Comparison of ENCODE assay signal across 20 cellular contexts in genomic region chr20:24461848-24462247, GRCh38. TPM values are rescaled to one million over a fixed set of nuclear protein-coding genes. Genes with fewer than 3 reads are reported as not detected.
A peak's percentile ranks its signal among the peaks of the same experiment; 100 is the strongest.
DNase-seq lines count a peak whose midpoint lies in the region; FAIRE-seq and TF ChIP-seq lines count a peak whose summit lies in the region.
"Had no signal": no experiment of that assay in that cellular context is flagged by ENCODE, and none has a peak within 500 bp of the region (broad histone marks: within the 10 kb centered on the region; RNA-seq: fewer than 3 reads in every experiment).

No MANE protein-coding gene starts in this region.

- no peak overlapping the region for H3K56ac ChIP-seq in H1 (replicated peaks; ENCODE audit: insufficient read length, low read depth, low read length)

- peak overlapping the region; percentile 35; the same call in 1 of the 2 replicates for H2AFZ ChIP-seq in MM.1S (ENCODE audit: low read length)
- H2AFZ ChIP-seq in H1 (ENCODE audit: low read length) = no peak overlapping the region
- no peak overlapping the region for H2AFZ ChIP-seq in neuronal stem cell (ENCODE audit: low read length)

- peaks cover 26% of the 10 kb centered on the region for H3F3A ChIP-seq in MM.1S (ENCODE audit: insufficient read depth, low read length)

- no peak for FAIRE-seq in H1 (lab: Jason Lieb, UNC)
- FAIRE-seq: K562 had no signal

- H3K79me2 ChIP-seq in MM.1S (ENCODE audit: low read length) = no peaks in the 10 kb centered on the region
- H3K79me2 ChIP-seq in H1 (ENCODE audit: control insufficient read depth in 1 of 2, insufficient read depth in 2 of 2, low read length in 2 of 2) = no peaks in the 10 kb centered on the region

- H3K9me3 ChIP-seq in HUES48 (ENCODE audit: control insufficient read depth, insufficient read depth, low read length) (no peaks in the 10 kb centered on the region), MM.1S (replicated peaks; ENCODE audit: insufficient read depth, low read length) (no peaks in the 10 kb centered on the region), H1 (ENCODE audit: insufficient read depth in 2 of 2, low read depth in 1 of 2, low read length in 1 of 2) (no peaks in the 10 kb centered on the region), neuronal stem cell (replicated peaks in 1 of 2; ENCODE audit: control insufficient read depth in 2 of 2, insufficient read depth in 1 of 2, low read depth in 1 of 2, low read length in 2 of 2) (no peaks in the 10 kb centered on the region)
- H3K9me3 ChIP-seq: HAP-1 had no signal

- POLR2A ChIA-PET in H1 (lab: Charles Lee; ENCODE audit: partially characterized antibody) = interaction anchor here (1.0 kb wide), 1 partner anchor 8 kb away, joined by 4 read pairs; the partner anchor contains the start of gene SYNDIG1

- peak overlapping the region; percentile 62 for H2BK20ac ChIP-seq in H1 (ENCODE audit: low read length)

- H3K79me1 ChIP-seq in H1 (ENCODE audit: low read depth, low read length) (no peaks in the 10 kb centered on the region), neuronal stem cell (ENCODE audit: low read depth, low read length) (no peaks in the 10 kb centered on the region)

- peak overlapping the region; percentile 47 for H3K4ac ChIP-seq in H1 (replicated peaks; ENCODE audit: insufficient read length, low read depth, low read length)
- H3K4ac ChIP-seq in neuronal stem cell (ENCODE audit: low read length) = no peak overlapping the region

- TF ChIP-seq POLR2A in H1 (IDR thresholded peaks at IDR 0.05; ENCODE audit: control extremely low read depth in 1 of 2, low read depth in 2 of 2, low read length in 2 of 2) = no peak

- H3K23ac ChIP-seq in H1 (ENCODE audit: insufficient read length) (no peak overlapping the region), neuronal stem cell (ENCODE audit: low read depth, low read length, poor library complexity) (no peak overlapping the region)

- no peaks in the 10 kb centered on the region for H3K36me3 ChIP-seq in HUES48 (ENCODE audit: control insufficient read depth, insufficient read depth, low read length)
- no peaks in the 10 kb centered on the region for H3K36me3 ChIP-seq in MM.1S (replicated peaks; ENCODE audit: insufficient read depth, low read length)
- H3K36me3 ChIP-seq in H1 (ENCODE audit: control insufficient read depth in 2 of 4, insufficient read depth in 4 of 4, low read length in 3 of 4) = no peaks in the 10 kb centered on the region
- no peaks in the 10 kb centered on the region for H3K36me3 ChIP-seq in neuronal stem cell (replicated peaks in 1 of 2; ENCODE audit: control insufficient read depth in 2 of 2, insufficient read depth in 2 of 2, low read length in 2 of 2)
- H3K36me3 ChIP-seq: HAP-1 had no signal

- H3K18ac ChIP-seq in H1 (ENCODE audit: extremely low read depth, low read length) (no peak overlapping the region), neuronal stem cell (ENCODE audit: low read length) (peak overlapping the region; percentile 34)

- H4K8ac ChIP-seq in H1 (ENCODE audit: extremely low read depth, insufficient read depth, low read length) = no peak overlapping the region
- no peak overlapping the region for H4K8ac ChIP-seq in neuronal stem cell (ENCODE audit: low read depth, low read length)

- peak overlapping the region; percentile 7; the same call in 1 of the 2 replicates for H2BK5ac ChIP-seq in H1 (ENCODE audit: low read depth, low read length)
- no peak overlapping the region for H2BK5ac ChIP-seq in neuronal stem cell (ENCODE audit: low read length)

- no peak overlapping the region for H3K9ac ChIP-seq in HUES48 (ENCODE audit: low read depth, low read length)
- peak overlapping the region; percentile 56 for H3K9ac ChIP-seq in MM.1S (ENCODE audit: low read length)
- H3K9ac ChIP-seq in H1 (replicated peaks in 1 of 4; ENCODE audit: extremely low read depth in 1 of 4, low read depth in 3 of 4, low read length in 3 of 4) = no peak overlapping the region
- H3K9ac ChIP-seq in neuronal stem cell (ENCODE audit: low read depth, low read length, poor library complexity) = no peak overlapping the region

- no peaks in the 10 kb centered on the region for H3K23me2 ChIP-seq in H1 (ENCODE audit: low read depth, low read length)

- H4K91ac ChIP-seq in H1 (replicated peaks; ENCODE audit: insufficient read length, low read length) (peak overlapping the region; percentile 71), neuronal stem cell (ENCODE audit: low read depth, low read length, poor library complexity) (no peak overlapping the region)

- H3K27me3 ChIP-seq in HUES48 (ENCODE audit: control insufficient read depth, insufficient read depth, low read length) (peaks cover 24% of the 10 kb centered on the region), MM.1S (replicated peaks; ENCODE audit: insufficient read depth, low read length) (no peaks in the 10 kb centered on the region), H1 (replicated peaks in 1 of 4; ENCODE audit: control insufficient read depth in 3 of 4, extremely low read depth in 1 of 4, insufficient read depth in 3 of 4, low read length in 3 of 4) (peaks cover 0 to 13% (median 1%) of the 10 kb centered on the region in 4 experiments; a peak in 3 of 7 replicates), neuronal stem cell (ENCODE audit: control insufficient read depth in 3 of 3, insufficient read depth in 3 of 3, low read depth in 1 of 3, low read length in 3 of 3) (peaks cover 0 to 3% (median 0%) of the 10 kb centered on the region in 3 experiments)

- H3K27ac ChIP-seq in HUES48 (ENCODE audit: low read depth, low read length) = peak overlapping the region; percentile 66
- peak overlapping the region; percentile 92 for H3K27ac ChIP-seq in MM.1S (ENCODE audit: low read length)
- 0 out of 2 replicates have a peak overlapping the region, but pooled peaks have one; percentile 33 for H3K27ac ChIP-seq in H1 (ENCODE audit: low read depth, low read length)
- H3K27ac ChIP-seq in neuronal stem cell (replicated peaks; ENCODE audit: low read length) = no peak overlapping the region
- H3K27ac ChIP-seq: C4-2B had no signal

- H3K14ac ChIP-seq in H1 (ENCODE audit: insufficient read length) (no peak overlapping the region), neuronal stem cell (ENCODE audit: low read length) (no peak overlapping the region)

- H2BK12ac ChIP-seq in H1 (ENCODE audit: low read depth, low read length) (peak overlapping the region; percentile 7; the same call in 1 of the 2 replicates), neuronal stem cell (ENCODE audit: low read length) (no peak overlapping the region)

- no peak for DNase-seq in MM.1S
- no peak for DNase-seq in H1 (ENCODE audit: low read depth in 1 of 2, low spot score in 2 of 2)
- no peak for DNase-seq in neuronal stem cell (ENCODE audit: low spot score)
- DNase-seq in LoVo (ENCODE audit: low spot score) = no peak
- no peak for DNase-seq in NOMO-1 treated with dmso at 0.1 percent for 144 hours (lab: John Stamatoyannopoulos, UW; ENCODE audit: unreplicated experiment)
- DNase-seq in NCI-H2196 treated with DMSO at 0.1 percent for 48 hours (lab: John Stamatoyannopoulos, UW; ENCODE audit: unreplicated experiment) = no peak
- DNase-seq: ACHN, DND-41, NCI-H1048, NCI-H1436 treated with DMSO at 0.1 percent for 48 hours, NCI-H2029 treated with DMSO at 0.1 percent for 48 hours, T-helper 17 cell had no signal

- peak overlapping the region; percentile 76 for H2BK120ac ChIP-seq in H1 (replicated peaks; ENCODE audit: low read depth, low read length)
- H2BK120ac ChIP-seq in neuronal stem cell (ENCODE audit: low read depth, low read length) = no peak overlapping the region

- no peaks in the 10 kb centered on the region for H3K9me2 ChIP-seq in MM.1S (replicated peaks; ENCODE audit: insufficient read depth, low read length)

- H3K4me2 ChIP-seq in MM.1S (ENCODE audit: low read depth, low read length) (peak overlapping the region; percentile 42), H1 (ENCODE audit: insufficient read depth in 1 of 2, low read depth in 2 of 2, low read length in 2 of 2) (peak overlapping the region; percentile 36 to 48; a peak in 3 of 4 replicates), neuronal stem cell (ENCODE audit: insufficient read depth, low read length, poor library complexity, severe bottlenecking) (no peak overlapping the region)

- TF ChIP-seq EP300 in H1 (IDR thresholded peaks at IDR 0.05; ENCODE audit: borderline replicate concordance in 1 of 2, low read depth in 2 of 2, low read length in 2 of 2) = no peak

- TF ChIP-seq RAD21 in H1 (IDR thresholded peaks at IDR 0.05 in 1 of 2, conservative IDR thresholded peaks at IDR 0.05 in 1 of 2; ENCODE audit: low read depth in 2 of 2, low read length in 2 of 2) = no peak

- H2AK5ac ChIP-seq in H1 (ENCODE audit: low read depth, low read length) (0 out of 2 replicates have a peak overlapping the region, but pooled peaks have one; percentile 1), neuronal stem cell (ENCODE audit: low read depth, low read length) (peak overlapping the region; percentile 72)

- 83% methylated on average over 3 of the region's 3 CpGs; no CpG with 5 or more reads in 1 of the 2 experiments for WGBS in H1 (ENCODE audit: extremely low coverage in 1 of 2, insufficient coverage in 1 of 2, insufficient read length in 1 of 2, insufficient replicate concordance in 2 of 2, low coverage in 1 of 2, low lambda C conversion rate in 2 of 2, missing lambda C conversion rate in 1 of 2), 2 experiments
- WGBS in neuronal stem cell (ENCODE audit: extremely low coverage in 2 of 2, insufficient read length in 2 of 2, insufficient replicate concordance in 1 of 2), 2 donors = no CpG with 5 or more reads among the region's 3 CpGs

- TF ChIP-seq CTCF in MM.1S (IDR thresholded peaks at IDR 0.05; ENCODE audit: low read length) (no peak), H1 (IDR thresholded peaks at IDR 0.05; ENCODE audit: control extremely low read depth in 1 of 3, insufficient read depth in 1 of 3, low read depth in 1 of 3, low read length in 3 of 3) (no peak)

- H3K4me1 ChIP-seq in HUES48 (ENCODE audit: control insufficient read depth, insufficient read depth, low read length) = peaks cover 34% of the 10 kb centered on the region
- H3K4me1 ChIP-seq in MM.1S (ENCODE audit: low read length) = peaks cover 44% of the 10 kb centered on the region
- H3K4me1 ChIP-seq in H1 (replicated peaks in 1 of 4; ENCODE audit: control insufficient read depth in 3 of 4, insufficient read depth in 4 of 4, low read length in 3 of 4) = peaks cover 14 to 26% (median 15%) of the 10 kb centered on the region in 4 experiments
- H3K4me1 ChIP-seq in neuronal stem cell (ENCODE audit: control insufficient read depth in 2 of 2, insufficient read depth in 1 of 2, low read depth in 1 of 2, low read length in 2 of 2) = peaks cover 0 to 28% of the 10 kb centered on the region in 2 donors
- H3K4me1 ChIP-seq: HAP-1 had no signal

- H3K4me3 ChIP-seq in HUES48 (ENCODE audit: low read depth, low read length) (no peak overlapping the region), MM.1S (ENCODE audit: low read length) (no peak overlapping the region), H1 (ENCODE audit: extremely low read depth in 1 of 4, insufficient read depth in 2 of 4, low read depth in 3 of 4, low read length in 4 of 4) (peak overlapping the region in 1 of 4 experiments; percentile 2; a peak in 2 of 8 replicates), neuronal stem cell (ENCODE audit: low read length in 2 of 2) (no peak overlapping the region)
- H3K4me3 ChIP-seq: HAP-1, K562 had no signal

- H2BK15ac ChIP-seq in H1 (ENCODE audit: low read length) = no peak overlapping the region
- no peak overlapping the region for H2BK15ac ChIP-seq in neuronal stem cell (ENCODE audit: low read length)

- H4K20me1 ChIP-seq in MM.1S (ENCODE audit: insufficient read depth, low read length) (no peaks in the 10 kb centered on the region), H1 (replicated peaks in 1 of 2; ENCODE audit: control insufficient read depth in 1 of 2, insufficient read depth in 2 of 2, low read length in 2 of 2) (no peaks in the 10 kb centered on the region)

- no peak overlapping the region for H4K5ac ChIP-seq in H1 (ENCODE audit: insufficient read length, low read depth, low read length)

- CTCF ChIA-PET in H1 (lab: Charles Lee; ENCODE audit: partially characterized antibody) = interaction anchor here (0.6 to 1.3 kb wide), 3 partner anchors 65 to 253 kb away, joined by 3 to 4 read pairs (median 3); no protein-coding TSS in a partner anchor

RNA-seq across cellular contexts. Expression of gene SYNDIG1, which starts 7.6 kb away (rescaled TPM):
- 5.9 and 6.5 TPM in 2 replicates for total RNA-seq in H1 (2021; fragmentation: NEBNext Ultra II Directional; extraction: Animal tissue kit (Norgen Biotek cat#: 25700))
- 7.8 and 9.1 TPM in 2 replicates for polyA plus RNA-seq in H1 (2011; rRNA removed)
- polyA plus RNA-seq in H1 (2011; cell fraction: cytosol; rRNA removed) = 7.3 TPM
- 12.8 TPM for polyA plus RNA-seq in H1 (2011; cell fraction: nucleus; rRNA removed)
- 8.3 to 8.8 TPM (median 8.6 TPM) in 4 replicates for polyA plus RNA-seq in H1 (2012, experiment 1 of 2)
- 8.3 TPM for polyA plus RNA-seq in H1 (2012, experiment 2 of 2)
- 1.5 TPM for polyA plus RNA-seq in H1 (2013, experiment 1 of 2)
- 1.2 TPM for polyA plus RNA-seq in H1 (2013, experiment 2 of 2)
- polyA minus RNA-seq in H1 (2011; rRNA and poly(A)+ RNA removed) = 11.7 and 14.3 TPM in 2 replicates
- 4.0 TPM for polyA minus RNA-seq in H1 (2011; cell fraction: cytosol; rRNA and poly(A)+ RNA removed)
- 16.0 TPM for polyA minus RNA-seq in H1 (2011; cell fraction: nucleus; rRNA and poly(A)+ RNA removed)
- polyA plus RNA-seq in neuronal stem cell (2013, experiment 1 of 2) = 1.8 TPM
- 1.7 TPM for polyA plus RNA-seq in neuronal stem cell (2013, experiment 2 of 2)
- total RNA-seq: G401, K562, M059J, NCI-H460, SK-MEL-5, T-helper 17 cell had no signal
- polyA plus RNA-seq: K562 had no signal
